Comparison of ENCODE assay signal across 17 cellular contexts in genomic region chr5:174412374-174412773, GRCh38.
DNase-seq lines count a peak whose midpoint lies in the region; ATAC-seq and TF ChIP-seq lines count a peak whose summit lies in the region.
"Had no signal": no experiment of that assay in that cellular context is flagged by ENCODE, and none has a peak within 500 bp of the region (broad histone marks: within the 10 kb centered on the region; RNA-seq: fewer than 3 reads in every experiment).

No MANE protein-coding gene starts in this region.

- no peak overlapping the region for H3K27ac ChIP-seq in mesendoderm (ENCODE audit: low read depth, low read length)

- no peaks in the 10 kb centered on the region for H3K79me2 ChIP-seq in mesendoderm (ENCODE audit: control insufficient read depth, insufficient read depth, low read length)

- H3K4me3 Mint-ChIP-seq in T-cell, result no peak overlapping the region
- no peak overlapping the region for H3K4me3 Mint-ChIP-seq in endothelial cell (ENCODE audit: unreplicated experiment)
- H3K4me3 Mint-ChIP-seq: B cell; CD4-positive, CD25-positive, alpha-beta regulatory T cell had no signal

- no peaks in the 10 kb centered on the region for H3K79me1 ChIP-seq in mesendoderm (ENCODE audit: low read length)

- H3K56ac ChIP-seq in mesendoderm (ENCODE audit: low read length), result no peak overlapping the region

- H3K27ac Mint-ChIP-seq in T-cell (no peak overlapping the region), endothelial cell (ENCODE audit: unreplicated experiment) (no peak overlapping the region)
- H3K27ac Mint-ChIP-seq: B cell; CD4-positive, CD25-positive, alpha-beta regulatory T cell had no signal

- H3K9me3 Mint-ChIP-seq in T-cell (peaks cover 0 to 3% (median 0%) of the 10 kb centered on the region in 3 donors), endothelial cell (ENCODE audit: unreplicated experiment) (no peaks in the 10 kb centered on the region)

- no peak for ATAC-seq in T-cell (replicated peaks in 1 of 4)

- POLR2A ChIA-PET in T-cell (lab: Charles Lee), result no interaction called here

- H3K4me2 ChIP-seq in mesendoderm (ENCODE audit: low read length), result no peak overlapping the region

- no peaks in the 10 kb centered on the region for H3K4me1 ChIP-seq in mesendoderm (ENCODE audit: control insufficient read depth, low read depth, low read length)

- H2BK120ac ChIP-seq in mesendoderm (ENCODE audit: low read depth, low read length), result no peak overlapping the region

- no peak overlapping the region for H3K4me3 ChIP-seq in mesendoderm (ENCODE audit: low read length)

- H2AK5ac ChIP-seq in mesendoderm (ENCODE audit: low read length), result no peak overlapping the region

- no peak overlapping the region for H3K18ac ChIP-seq in mesendoderm (ENCODE audit: low read length)

- no peak overlapping the region for H3K9ac ChIP-seq in mesendoderm (ENCODE audit: low read length)

- DNase-seq in ELF-1 (ENCODE audit: low read depth, low spot score), result peak; percentile 50
- DNase-seq in SW480 (ENCODE audit: low spot score), result peak; percentile 63
- DNase-seq in mesendoderm, result peak; percentile 16
- no peak for DNase-seq in T-cell
- DNase-seq in activated effector memory CD4-positive, alpha-beta T cell treated with anti-CD3 and anti-CD28 coated beads, Interleukin-2, amount 50 U/mL, for 16 hours, result no peak
- DNase-seq in endothelial cell (ENCODE audit: low spot score), result no peak
- no peak for DNase-seq in NCI-H524 (lab: John Stamatoyannopoulos, UW)
- DNase-seq: Caco-2; CD4-positive, CD25-positive, alpha-beta regulatory T cell; DMS53; GDM1; MM.1S; NCI-H1105; NCI-H1694; NCI-H526; SHP77 had no signal

- TF ChIP-seq CTCF in endothelial cell (IDR thresholded peaks at IDR 0.05; ENCODE audit: unreplicated experiment), result no peak

- no peak overlapping the region for H3K23ac ChIP-seq in mesendoderm (ENCODE audit: low read length)

- no peak overlapping the region for H2BK5ac ChIP-seq in mesendoderm (ENCODE audit: low read length)

- H3K27me3 Mint-ChIP-seq in T-cell, result peaks cover 11 to 30% of the 10 kb centered on the region in 2 donors
- H3K27me3 Mint-ChIP-seq in endothelial cell (ENCODE audit: unreplicated experiment), result no peaks in the 10 kb centered on the region

- H2BK15ac ChIP-seq in mesendoderm (replicated peaks; ENCODE audit: low read depth), result peak overlapping the region; percentile 64

- peak overlapping the region; percentile 70 for H3K4ac ChIP-seq in mesendoderm (ENCODE audit: low read depth, low read length)

- CTCF ChIA-PET in T-cell (lab: Charles Lee), result no interaction called here

- H4K5ac ChIP-seq in mesendoderm (ENCODE audit: low read length), result no peak overlapping the region

- no peaks in the 10 kb centered on the region for H3K36me3 Mint-ChIP-seq in T-cell
- H3K36me3 Mint-ChIP-seq in endothelial cell (ENCODE audit: low read depth, unreplicated experiment), result no peaks in the 10 kb centered on the region
- H3K36me3 Mint-ChIP-seq: CD4-positive, CD25-positive, alpha-beta regulatory T cell had no signal

- WGBS in mesendoderm (ENCODE audit: extremely low coverage, insufficient coverage, low lambda C conversion rate), result no CpG with 5 or more reads among the region's 1 CpG

- no peaks in the 10 kb centered on the region for H3K4me1 Mint-ChIP-seq in T-cell
- no peaks in the 10 kb centered on the region for H3K4me1 Mint-ChIP-seq in endothelial cell (ENCODE audit: unreplicated experiment)
- H3K4me1 Mint-ChIP-seq: B cell; CD4-positive, CD25-positive, alpha-beta regulatory T cell had no signal

- H3K27me3 ChIP-seq in mesendoderm (ENCODE audit: insufficient read depth, low read length, poor library complexity), result no peaks in the 10 kb centered on the region

- no peak overlapping the region for H4K8ac ChIP-seq in mesendoderm (ENCODE audit: low read depth, low read length)

- no peaks in the 10 kb centered on the region for H3K36me3 ChIP-seq in mesendoderm (ENCODE audit: control insufficient read depth, insufficient read depth, low read length)

Comparison
In these comparisons a context has a peak if more than half of its experiments do, and no peak if none do; other contexts are left out.
1. DNase-seq: peak in ELF-1 (single experiment), SW480 (single experiment) and mesendoderm (single experiment); none in T-cell (0 of 34), activated effector memory CD4-positive, alpha-beta T cell treated with anti-CD3 and anti-CD28 coated beads, Interleukin-2, amount 50 U/mL, for 16 hours (single experiment), endothelial cell (single experiment) and NCI-H524 (0 of 2).